In genomic region chr21:34132905-34133304, GRCh38 we compare ENCODE assay signal across 13 cellular contexts. TPM values are rescaled to one million over a fixed set of nuclear protein-coding genes. Genes with fewer than 3 reads are reported as not detected.
DNase-seq lines count a peak whose midpoint lies in the region; ATAC-seq, FAIRE-seq and TF ChIP-seq lines count a peak whose summit lies in the region.
"Had no signal": no experiment of that assay in that cellular context is flagged by ENCODE, and none has a peak within 500 bp of the region (broad histone marks: within the 10 kb centered on the region; RNA-seq: fewer than 3 reads in every experiment).

No MANE protein-coding gene starts in this region.

- intact Hi-C loops in activated CD4-positive, alpha-beta T cell treated with anti-CD3 and anti-CD28 coated beads for 36 hours (cut with DNase I, micrococcal nuclease), result loop anchor here in 1 of 2 experiments (5.0 kb wide), 1 partner anchor 69 kb away; no protein-coding TSS in a partner anchor
- intact Hi-C loops in dendritic cell treated with granulocyte-macrophage colony-stimulating factor and Interleukin-4, amounts not matched to agents 40 ng/mL and 50 ng/mL, for 4 days (cut with micrococcal nuclease), result no loop called here

- no peak for TF ChIP-seq CTCF in D721Med (IDR thresholded peaks at IDR 0.05; ENCODE audit: insufficient read depth, missing control alignments)

- ATAC-seq in activated CD4-positive, alpha-beta T cell treated with anti-CD3 and anti-CD28 coated beads for 36 hours, result no peak
- no peak for ATAC-seq in stimulated activated naive CD8-positive, alpha-beta T cell treated with anti-CD3 and anti-CD28 coated beads, Interleukin-15, amount 100 ng/mL, for 72 hours
- no peak for ATAC-seq in HG02973 (IDR thresholded peaks at IDR 0.05; ENCODE audit: unreplicated experiment)

- peak overlapping the region; percentile 94 for H3K27ac Mint-ChIP-seq in activated CD4-positive, alpha-beta T cell treated with anti-CD3 and anti-CD28 coated beads for 36 hours
- H3K27ac Mint-ChIP-seq in dendritic cell treated with granulocyte-macrophage colony-stimulating factor and Interleukin-4, amounts not matched to agents 40 ng/mL and 50 ng/mL, for 4 days, result peak overlapping the region; percentile 59
- peak overlapping the region; percentile 36 to 88 for H3K27ac Mint-ChIP-seq in stimulated activated naive CD8-positive, alpha-beta T cell treated with anti-CD3 and anti-CD28 coated beads, Interleukin-15, amount 100 ng/mL, for 72 hours

- H3K27me3 Mint-ChIP-seq in activated CD4-positive, alpha-beta T cell treated with anti-CD3 and anti-CD28 coated beads for 36 hours, result no peaks in the 10 kb centered on the region
- H3K27me3 Mint-ChIP-seq in dendritic cell treated with granulocyte-macrophage colony-stimulating factor and Interleukin-4, amounts not matched to agents 40 ng/mL and 50 ng/mL, for 4 days, result no peaks in the 10 kb centered on the region
- no peaks in the 10 kb centered on the region for H3K27me3 Mint-ChIP-seq in stimulated activated naive CD8-positive, alpha-beta T cell treated with anti-CD3 and anti-CD28 coated beads, Interleukin-15, amount 100 ng/mL, for 72 hours

- no peak for FAIRE-seq in D721Med (lab: Jason Lieb, UNC)
- FAIRE-seq: A204.1, astrocyte had no signal

- H3K9me3 Mint-ChIP-seq in activated CD4-positive, alpha-beta T cell treated with anti-CD3 and anti-CD28 coated beads for 36 hours (ENCODE audit: low read depth), result peaks cover 5% of the 10 kb centered on the region
- H3K9me3 Mint-ChIP-seq in dendritic cell treated with granulocyte-macrophage colony-stimulating factor and Interleukin-4, amounts not matched to agents 40 ng/mL and 50 ng/mL, for 4 days, result no peaks in the 10 kb centered on the region
- no peaks in the 10 kb centered on the region for H3K9me3 Mint-ChIP-seq in stimulated activated naive CD8-positive, alpha-beta T cell treated with anti-CD3 and anti-CD28 coated beads, Interleukin-15, amount 100 ng/mL, for 72 hours

- H3K4me3 Mint-ChIP-seq in activated CD4-positive, alpha-beta T cell treated with anti-CD3 and anti-CD28 coated beads for 36 hours, result peak overlapping the region; percentile 22
- peak overlapping the region; percentile 45 for H3K4me3 Mint-ChIP-seq in dendritic cell treated with granulocyte-macrophage colony-stimulating factor and Interleukin-4, amounts not matched to agents 40 ng/mL and 50 ng/mL, for 4 days
- H3K4me3 Mint-ChIP-seq in stimulated activated naive CD8-positive, alpha-beta T cell treated with anti-CD3 and anti-CD28 coated beads, Interleukin-15, amount 100 ng/mL, for 72 hours, result peak overlapping the region; percentile 32 to 55

- CTCF ChIA-PET in activated CD4-positive, alpha-beta T cell treated with anti-CD3 and anti-CD28 coated beads for 36 hours (lab: Charles Lee), result interaction anchor here (0.6 to 2.6 kb wide), 8 partner anchors 8 to 209 kb away, joined by 3 to 10 read pairs (median 4); no protein-coding TSS in a partner anchor

- no peak for DNase-seq in activated CD4-positive, alpha-beta T cell treated with anti-CD3 and anti-CD28 coated beads for 36 hours
- no peak for DNase-seq in activated CD4-positive, alpha-beta T cell treated with anti-CD3 and anti-CD28 coated beads, Interleukin-2, amount 50 U/mL, for 1 hour
- DNase-seq in SKM-1 treated with dmso at 0.1 percent for 144 hours (lab: John Stamatoyannopoulos, UW; ENCODE audit: unreplicated experiment), result peak; percentile 82
- DNase-seq in stimulated activated naive CD8-positive, alpha-beta T cell treated with anti-CD3 and anti-CD28 coated beads, Interleukin-15, amount 100 ng/mL, for 72 hours, result no peak
- DNase-seq in D721Med (ENCODE audit: insufficient read length, low spot score), result no peak
- DNase-seq in NCI-H345 (lab: John Stamatoyannopoulos, UW), result no peak
- DNase-seq: effector memory CD4-positive, alpha-beta T cell; KG1; NCI-H187 had no signal

- H3K4me1 Mint-ChIP-seq in activated CD4-positive, alpha-beta T cell treated with anti-CD3 and anti-CD28 coated beads for 36 hours, result peaks cover 68% of the 10 kb centered on the region
- peaks cover 63% of the 10 kb centered on the region for H3K4me1 Mint-ChIP-seq in dendritic cell treated with granulocyte-macrophage colony-stimulating factor and Interleukin-4, amounts not matched to agents 40 ng/mL and 50 ng/mL, for 4 days (ENCODE audit: low read depth)
- H3K4me1 Mint-ChIP-seq in stimulated activated naive CD8-positive, alpha-beta T cell treated with anti-CD3 and anti-CD28 coated beads, Interleukin-15, amount 100 ng/mL, for 72 hours, result peaks cover 61% of the 10 kb centered on the region

- POLR2A ChIA-PET in activated CD4-positive, alpha-beta T cell treated with anti-CD3 and anti-CD28 coated beads for 36 hours (lab: Charles Lee), result interaction anchor here (0.7 kb wide), 1 partner anchor 40 kb away, joined by 3 read pairs; no protein-coding TSS in a partner anchor

- peaks cover 59% of the 10 kb centered on the region for H3K36me3 Mint-ChIP-seq in activated CD4-positive, alpha-beta T cell treated with anti-CD3 and anti-CD28 coated beads for 36 hours (ENCODE audit: low read depth)
- H3K36me3 Mint-ChIP-seq in dendritic cell treated with granulocyte-macrophage colony-stimulating factor and Interleukin-4, amounts not matched to agents 40 ng/mL and 50 ng/mL, for 4 days (ENCODE audit: low read depth), result peaks cover 93% of the 10 kb centered on the region

RNA-seq across cellular contexts. Expression of gene MRPS6, which starts 59.5 kb away (rescaled TPM):
- total RNA-seq in activated CD4-positive, alpha-beta T cell treated with anti-CD3 and anti-CD28 coated beads for 36 hours, result 100 to 1,000 TPM; 102 to 117 TPM

RNA-seq across cellular contexts. Expression of gene SLC5A3, which starts 59.5 kb away (rescaled TPM):
- total RNA-seq in activated CD4-positive, alpha-beta T cell treated with anti-CD3 and anti-CD28 coated beads for 36 hours, result 10 to 100 TPM; 18.2 to 22.9 TPM
